ENCODE assay signal across 8 cellular contexts in genomic region chr12:55188974-55189556, GRCh38. TPM values are rescaled to one million over a fixed set of nuclear protein-coding genes. Genes with fewer than 3 reads are reported as not detected.
A peak's percentile ranks its signal among the peaks of the same experiment; 100 is the strongest.
DNase-seq lines count a peak whose midpoint lies in the region; ATAC-seq and TF ChIP-seq lines count a peak whose summit lies in the region.

No MANE protein-coding gene starts in this region.

- no peaks in the 10 kb centered on the region for H3K36me3 ChIP-seq in psoas muscle (ENCODE audit: insufficient read depth in 1 of 2, low read depth in 1 of 2)

- WGBS in psoas muscle, 3 donors, result 0 to 1% (median 0%) methylated on average over 4 of the region's 4 CpGs

- H3K4me3 ChIP-seq in HL-60 (replicated peaks; ENCODE audit: insufficient read depth, low read length) (no peak overlapping the region), psoas muscle (no peak overlapping the region)

- H3K27ac Mint-ChIP-seq in activated T-cell treated with anti-CD3 and anti-CD28 coated beads, Interleukin-2, amount 50 U/mL, for 72 hours, result no peak overlapping the region

- H3K4me3 Mint-ChIP-seq in activated T-cell treated with anti-CD3 and anti-CD28 coated beads, Interleukin-2, amount 50 U/mL, for 72 hours, result no peak overlapping the region

- H3K27ac ChIP-seq in HL-60 (replicated peaks) (no peak overlapping the region), psoas muscle (no peak overlapping the region)

- H3K9me3 Mint-ChIP-seq in activated T-cell treated with anti-CD3 and anti-CD28 coated beads, Interleukin-2, amount 50 U/mL, for 72 hours, result no peaks in the 10 kb centered on the region

- ATAC-seq in GM21367 (IDR thresholded peaks at IDR 0.05; ENCODE audit: unreplicated experiment) (peak; percentile 87), psoas muscle (peak in 3 of 4 donors; percentile 63 to 76 (median 76))
- ATAC-seq in activated T-cell treated with anti-CD3 and anti-CD28 coated beads, Interleukin-2, amount 50 U/mL, for 72 hours (replicated peaks in 1 of 2), result peak; percentile 72 to 74

- peaks cover 2% of the 10 kb centered on the region for H3K27me3 ChIP-seq in HL-60 (ENCODE audit: insufficient read depth, poor library complexity, severe bottlenecking)
- no peaks in the 10 kb centered on the region for H3K27me3 ChIP-seq in psoas muscle (ENCODE audit: insufficient read depth in 3 of 3, low read length in 2 of 3)

- H3K4me1 Mint-ChIP-seq in activated T-cell treated with anti-CD3 and anti-CD28 coated beads, Interleukin-2, amount 50 U/mL, for 72 hours (ENCODE audit: low read depth), result no peaks in the 10 kb centered on the region

- in situ Hi-C loops in G401 (cut with HindIII; ENCODE audit: low sequenced_read_pairs), result no loop called here

- peaks cover 40% of the 10 kb centered on the region for H3K27me3 Mint-ChIP-seq in activated T-cell treated with anti-CD3 and anti-CD28 coated beads, Interleukin-2, amount 50 U/mL, for 72 hours (ENCODE audit: low read depth)

- intact Hi-C loops in psoas muscle (cut with DNase I), result no loop called here

- peak; percentile 63 for DNase-seq in G401 (ENCODE audit: low spot score)
- peak; percentile 51 to 75 for DNase-seq in HL-60 (ENCODE audit: low read depth in 1 of 2, low spot score in 1 of 2)
- DNase-seq in NCI-H69 (lab: John Stamatoyannopoulos, UW), result peak; percentile 76
- peak; percentile 43 to 69 for DNase-seq in activated T-cell treated with anti-CD3 and anti-CD28 coated beads, Interleukin-2, amount 50 U/mL, for 72 hours
- peak; percentile 62 for DNase-seq in glomerular endothelial cell (ENCODE audit: extremely low read depth, low read depth, low spot score)
- no peak for DNase-seq in psoas muscle
- no peak for DNase-seq in GM19238 (ENCODE audit: insufficient read length, low spot score)

- H3K4me1 ChIP-seq in psoas muscle, result no peaks in the 10 kb centered on the region

- H3K9me3 ChIP-seq in psoas muscle, result no peaks in the 10 kb centered on the region

- H3K36me3 Mint-ChIP-seq in activated T-cell treated with anti-CD3 and anti-CD28 coated beads, Interleukin-2, amount 50 U/mL, for 72 hours (ENCODE audit: insufficient read depth in 2 of 2), result no peaks in the 10 kb centered on the region

- TF ChIP-seq CTCF in HL-60 (IDR thresholded peaks at IDR 0.05; ENCODE audit: insufficient read depth, low read length) (peak; percentile 28), psoas muscle (IDR thresholded peaks at IDR 0.05) (peak; percentile 79)

RNA-seq across cellular contexts. Expression of gene OR10A7, which starts 31.8 kb away (rescaled TPM):
- not detected in 2 replicates for total RNA-seq in G401 (2014; rRNA removed; shearing (Covaris generic))
- total RNA-seq in activated T-cell treated with anti-CD3 and anti-CD28 coated beads, Interleukin-2, amount 50 U/mL, for 72 hours, result not detected
- total RNA-seq in glomerular endothelial cell, result not detected in 2 replicates
- not detected for total RNA-seq in psoas muscle
- not detected for polyA plus RNA-seq in psoas muscle

RNA-seq across cellular contexts. Expression of gene OR6C74, which starts 55.3 kb away (rescaled TPM):
- not detected in 2 replicates for total RNA-seq in G401 (2014; rRNA removed; shearing (Covaris generic))
- not detected for total RNA-seq in activated T-cell treated with anti-CD3 and anti-CD28 coated beads, Interleukin-2, amount 50 U/mL, for 72 hours
- total RNA-seq in glomerular endothelial cell, result not detected in 2 replicates
- total RNA-seq in psoas muscle, result not detected
- polyA plus RNA-seq in psoas muscle, result not detected

Comparison
In these comparisons a context has a peak if more than half of its experiments do, and no peak if none do; other contexts are left out.
1. DNase-seq: peak in G401 (single experiment), HL-60 (2 of 2), NCI-H69 (single experiment), activated T-cell treated with anti-CD3 and anti-CD28 coated beads, Interleukin-2, amount 50 U/mL, for 72 hours (2 of 2) and glomerular endothelial cell (single experiment); none in psoas muscle (0 of 2) and GM19238 (single experiment).
2. Peak in every context shown above with its lines, with median percentiles within 50 percentile points of each other: ATAC-seq.